31 cellular contexts compared by ENCODE assay signal in genomic region chr5:111532873-111533272, GRCh38.
DNase-seq lines count a peak whose midpoint lies in the region; ATAC-seq and TF ChIP-seq lines count a peak whose summit lies in the region.
"Had no signal": no experiment of that assay in that cellular context is flagged by ENCODE, and none has a peak within 500 bp of the region (broad histone marks: within the 10 kb centered on the region; RNA-seq: fewer than 3 reads in every experiment).

No MANE protein-coding gene starts in this region.

- 0 out of 2 replicates have a peak overlapping the region, but pooled peaks have one; percentile 39 for H2AFZ ChIP-seq in DND-41 (ENCODE audit: low read depth, low read length)

- H3K4me3 ChIP-seq in AG10803 (ENCODE audit: low read length), result no peak overlapping the region
- no peak overlapping the region for H3K4me3 ChIP-seq in DND-41 (ENCODE audit: low read depth in 1 of 2, low read length in 2 of 2)
- H3K4me3 ChIP-seq: gastroesophageal sphincter, mucosa of descending colon, right atrium auricular region, tibial artery, vagina had no signal

- intact Hi-C loops in head of caudate nucleus (cut with DNase I), result no loop called here

- peaks cover 31% of the 10 kb centered on the region for H3K4me1 ChIP-seq in DND-41 (ENCODE audit: insufficient read depth, low read length)
- H3K4me1 ChIP-seq: right atrium auricular region, vagina had no signal

- H3K4me3 Mint-ChIP-seq in central memory CD8-positive, alpha-beta T cell, result no peak overlapping the region
- H3K4me3 Mint-ChIP-seq in nephron, result no peak overlapping the region
- H3K4me3 Mint-ChIP-seq: activated CD4-positive, alpha-beta memory T cell treated with anti-CD3 and anti-CD28 coated beads, Interleukin-2, amount 10 ng/mL, durations not matched to agents 7 days and 5 days; brain; T-helper 1 cell treated with Interleukin-12 subunit alpha and Interleukin-12 subunit beta and Interleukin-4 antibody, amounts not matched to agents 30 μg/mL and 1 μg/mL, for 36 hours had no signal

- peaks cover 17% of the 10 kb centered on the region for H3K27me3 Mint-ChIP-seq in central memory CD8-positive, alpha-beta T cell
- no peaks in the 10 kb centered on the region for H3K27me3 Mint-ChIP-seq in nephron (ENCODE audit: low read depth)

- H3K9me3 Mint-ChIP-seq in central memory CD8-positive, alpha-beta T cell, result no peaks in the 10 kb centered on the region
- H3K9me3 Mint-ChIP-seq in nephron, result peaks cover 5% of the 10 kb centered on the region

- peak; percentile 41 for DNase-seq in AG10803 (ENCODE audit: low read depth)
- DNase-seq in DND-41, result no peak
- DNase-seq in central memory CD8-positive, alpha-beta T cell (ENCODE audit: low spot score in 2 of 2), result no peak
- DNase-seq in NCI-H2227 treated with DMSO at 0.1 percent for 48 hours (lab: John Stamatoyannopoulos, UW), result no peak
- DNase-seq in head of caudate nucleus, result no peak
- DNase-seq in DMS 273 (lab: John Stamatoyannopoulos, UW; ENCODE audit: unreplicated experiment), result no peak
- DNase-seq: activated CD4-positive, alpha-beta memory T cell treated with anti-CD3 and anti-CD28 coated beads, Interleukin-2, amount 10 ng/mL, durations not matched to agents 7 days and 5 days; activated CD4-positive, alpha-beta T cell treated with anti-CD3 and anti-CD28 coated beads for 1 hour; activated CD8-positive, alpha-beta memory T cell treated with anti-CD3 and anti-CD28 coated beads, Interleukin-2, amount 50 U/mL, for 4 hours; activated naive CD4-positive, alpha-beta T cell; amniotic stem cell; BE2C; cerebellar nuclear complex; DMS153; hypothalamus; left colon; mucosa of descending colon; NCI-H1092 treated with DMSO at 0.1 percent for 48 hours; NCI-H1694 treated with DMSO at 0.1 percent for 48 hours; NCI-H82; OCI-M1; stimulated activated CD4-positive, alpha-beta T cell treated with anti-CD3 and anti-CD28 coated beads, Interleukin-4, amount 100 ng/mL, for 24 hours; tibial artery had no signal

- peak overlapping the region; percentile 19 for H3K27ac Mint-ChIP-seq in central memory CD8-positive, alpha-beta T cell (ENCODE audit: low read depth)
- peak overlapping the region; percentile 11 to 57 (median 43) for H3K27ac Mint-ChIP-seq in nephron
- H3K27ac Mint-ChIP-seq: activated CD4-positive, alpha-beta memory T cell treated with anti-CD3 and anti-CD28 coated beads, Interleukin-2, amount 10 ng/mL, durations not matched to agents 7 days and 5 days; brain had no signal

- no peaks in the 10 kb centered on the region for H3K27me3 ChIP-seq in DND-41 (ENCODE audit: insufficient read depth, low read length, poor library complexity)
- H3K27me3 ChIP-seq: BE2C, gastroesophageal sphincter, right atrium auricular region, tibial artery, vagina had no signal

- no peak overlapping the region for H3K4me2 ChIP-seq in DND-41 (ENCODE audit: insufficient read depth, low read length)

- H3K27ac ChIP-seq in DND-41 (ENCODE audit: low read length), result no peak overlapping the region
- H3K27ac ChIP-seq: gastroesophageal sphincter, right atrium auricular region, RWPE1, tibial artery, vagina had no signal

- ATAC-seq in DND-41 (ENCODE audit: insufficient read depth, low read depth) (no peak), HG03342 (IDR thresholded peaks at IDR 0.05; ENCODE audit: unreplicated experiment) (no peak)
- no peak for ATAC-seq in central memory CD8-positive, alpha-beta T cell (replicated peaks; ENCODE audit: extremely low read depth, poor library complexity, severe bottlenecking)
- ATAC-seq: gastroesophageal sphincter, left colon, mucosa of descending colon had no signal

- H3K9ac ChIP-seq in DND-41 (ENCODE audit: low read depth, low read length), result no peak overlapping the region

- H3K36me3 ChIP-seq in DND-41 (ENCODE audit: insufficient read depth, low read length), result no peaks in the 10 kb centered on the region
- H3K36me3 ChIP-seq: BE2C, gastroesophageal sphincter, right atrium auricular region, tibial artery, vagina had no signal

- H4K20me1 ChIP-seq in DND-41 (ENCODE audit: insufficient read depth, low read length), result no peaks in the 10 kb centered on the region

- peaks cover 10% of the 10 kb centered on the region for H3K4me1 Mint-ChIP-seq in central memory CD8-positive, alpha-beta T cell
- peaks cover 27% of the 10 kb centered on the region for H3K4me1 Mint-ChIP-seq in nephron

- no peaks in the 10 kb centered on the region for H3K9me3 ChIP-seq in DND-41 (ENCODE audit: insufficient read depth, low read length, severe bottlenecking)
- H3K9me3 ChIP-seq: BE2C, gastroesophageal sphincter, mucosa of descending colon, tibial artery, vagina had no signal

- H3K79me2 ChIP-seq in DND-41 (ENCODE audit: insufficient read depth, low read length), result no peaks in the 10 kb centered on the region

- peaks cover 18% of the 10 kb centered on the region for H3K36me3 Mint-ChIP-seq in central memory CD8-positive, alpha-beta T cell (ENCODE audit: insufficient read depth)
- H3K36me3 Mint-ChIP-seq in nephron (ENCODE audit: low read depth), result no peaks in the 10 kb centered on the region
- H3K36me3 Mint-ChIP-seq: brain had no signal

- TF ChIP-seq CTCF in AG10803 (conservative IDR thresholded peaks at IDR 0.05; ENCODE audit: low read length) (no peak), DND-41 (IDR thresholded peaks at IDR 0.05; ENCODE audit: borderline replicate concordance, extremely low read depth, low read length, poor library complexity, severe bottlenecking) (no peak), nephron (IDR thresholded peaks at IDR 0.05; ENCODE audit: unreplicated experiment in 3 of 3) (no peak)
